9 cellular contexts compared by ENCODE assay signal in the genomic region with DNA sequence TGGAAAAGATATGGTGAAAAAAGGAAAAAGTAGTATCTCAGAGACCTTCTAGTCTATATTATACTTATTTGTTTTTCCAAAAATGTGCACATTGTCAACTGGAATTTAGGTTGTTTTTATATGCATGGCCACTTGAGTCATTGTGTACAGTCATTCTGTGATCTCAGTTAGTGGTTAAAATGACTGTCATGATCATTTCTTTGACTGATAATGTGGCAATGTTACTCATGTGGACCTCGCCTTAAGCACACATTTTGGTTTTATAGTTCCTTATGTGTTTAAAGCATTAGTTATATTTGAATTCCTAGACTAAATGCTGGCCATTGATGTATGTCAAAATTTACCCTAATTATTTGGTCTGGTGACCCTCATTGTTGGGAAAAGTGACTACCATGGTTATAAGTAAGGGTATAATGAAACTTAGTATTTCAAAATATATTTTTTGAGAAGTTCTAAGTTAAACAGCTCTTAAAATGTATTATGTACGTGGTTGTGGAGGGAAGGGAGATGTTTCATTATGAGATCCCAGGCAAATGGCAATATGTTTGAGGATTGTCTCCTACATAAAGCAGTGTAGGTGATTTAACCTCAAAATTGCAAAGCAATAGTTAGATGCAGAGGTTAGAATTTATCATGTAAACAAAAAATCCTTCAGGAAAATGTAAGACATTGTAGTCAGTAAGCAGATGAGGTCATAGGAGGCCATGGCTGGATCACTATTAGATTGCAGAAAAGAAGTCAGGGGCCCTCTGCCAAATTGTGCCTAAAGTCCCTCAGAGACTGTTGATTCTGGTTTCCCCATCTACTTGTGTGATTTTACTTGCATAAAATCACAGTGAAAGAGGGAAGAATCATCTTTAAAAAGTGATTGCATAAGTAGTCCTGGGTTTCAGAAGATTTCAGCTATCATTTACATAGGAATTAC. TPM values are rescaled to one million over a fixed set of nuclear protein-coding genes. Genes with fewer than 3 reads are reported as not detected.
DNase-seq lines count a peak whose midpoint lies in the region; ATAC-seq and TF ChIP-seq lines count a peak whose summit lies in the region.
"Had no signal": no experiment of that assay in that cellular context is flagged by ENCODE, and none has a peak within 500 bp of the region (broad histone marks: within the 10 kb centered on the region; RNA-seq: fewer than 3 reads in every experiment).

No MANE protein-coding gene starts in this region.

- ATAC-seq in GM18861 (IDR thresholded peaks at IDR 0.05; ENCODE audit: unreplicated experiment), result peak; percentile 76

- no peak overlapping the region for H3K4me3 ChIP-seq in PC-9
- H3K4me3 ChIP-seq in kidney epithelial cell (ENCODE audit: low read depth, low read length), result no peak overlapping the region
- H3K4me3 ChIP-seq in A673 (ENCODE audit: low read depth, low read length, poor library complexity, severe bottlenecking), result no peak overlapping the region

- H3K27me3 ChIP-seq in PC-9 (ENCODE audit: insufficient read depth, low read depth), result no peaks in the 10 kb centered on the region
- H3K27me3 ChIP-seq in kidney epithelial cell (ENCODE audit: control insufficient read depth, insufficient read depth, low read length), result no peaks in the 10 kb centered on the region
- no peaks in the 10 kb centered on the region for H3K27me3 ChIP-seq in A673 (replicated peaks; ENCODE audit: insufficient read depth, low read depth, low read length, poor library complexity)

- DNase-seq in HFFc6 (peak; percentile 84), PC-9 (peak in 1 of 2 experiments; percentile 95), kidney epithelial cell (ENCODE audit: low read depth) (peak; percentile 50), A673 (ENCODE audit: low spot score) (no peak), amygdala (lab: John Stamatoyannopoulos, UW) (no peak), NOMO-1 treated with dmso at 0.1 percent for 144 hours (lab: John Stamatoyannopoulos, UW; ENCODE audit: unreplicated experiment) (no peak), activated gamma-delta T cell (lab: John Stamatoyannopoulos, UW) (no peak)
- DNase-seq: NCI-H345 had no signal

- no peaks in the 10 kb centered on the region for H4K20me1 ChIP-seq in PC-9 (ENCODE audit: insufficient read depth)

- H3K79me2 ChIP-seq in PC-9 (ENCODE audit: low read depth), result no peaks in the 10 kb centered on the region

- H3K27me3 Mint-ChIP-seq in HFFc6 (ENCODE audit: insufficient read depth), result no peaks in the 10 kb centered on the region

- CTCF ChIA-PET in PC-9 (lab: Charles Lee), result interaction anchor here (0.6 kb wide), 1 partner anchor 119 kb away, joined by 4 read pairs; no protein-coding TSS in a partner anchor
- CTCF ChIA-PET in A673 (lab: Charles Lee), result no interaction called here

- peaks cover 39% of the 10 kb centered on the region for H3F3A ChIP-seq in PC-9 (ENCODE audit: insufficient read depth, low read depth)

- H3K4me1 ChIP-seq in PC-9 (replicated peaks; ENCODE audit: insufficient read depth), result peaks cover 30% of the 10 kb centered on the region
- no peaks in the 10 kb centered on the region for H3K4me1 ChIP-seq in A673 (ENCODE audit: insufficient read depth, low read length, poor library complexity, severe bottlenecking)

- no peak for TF ChIP-seq CTCF in HFFc6 (IDR thresholded peaks at IDR 0.05)
- no peak for TF ChIP-seq CTCF in PC-9 (conservative IDR thresholded peaks at IDR 0.05)
- TF ChIP-seq CTCF in kidney epithelial cell (IDR thresholded peaks at IDR 0.05; ENCODE audit: insufficient read depth, low read length, poor library complexity, severe bottlenecking), result no peak
- no peak for TF ChIP-seq CTCF in A673 (conservative IDR thresholded peaks at IDR 0.05; ENCODE audit: low read depth, low read length)

- POLR2A ChIA-PET in PC-9 (lab: Charles Lee; ENCODE audit: unreplicated experiment) (no interaction called here), A673 (lab: Charles Lee; ENCODE audit: low non-redundant PET) (no interaction called here)

- H3K27ac Mint-ChIP-seq in HFFc6, result peak overlapping the region; percentile 79

- H3K4me3 Mint-ChIP-seq in HFFc6, result peak overlapping the region; percentile 33

- H3K9me3 Mint-ChIP-seq in HFFc6, result no peaks in the 10 kb centered on the region

- no peaks in the 10 kb centered on the region for H3K9me3 ChIP-seq in PC-9 (ENCODE audit: insufficient read depth, low read depth)
- H3K9me3 ChIP-seq in A673 (ENCODE audit: low read depth, low read length, poor library complexity, severe bottlenecking), result no peaks in the 10 kb centered on the region

- BruUV-seq in PC-9 (replicated peaks; lab: Mats Ljungman, UMichigan) (no TSS peak), A673 (replicated peaks; lab: Mats Ljungman, UMichigan) (no TSS peak)

- H3K36me3 ChIP-seq in PC-9 (ENCODE audit: low read depth), result peaks cover 5% of the 10 kb centered on the region; the same call in 1 of the 2 replicates
- H3K36me3 ChIP-seq in kidney epithelial cell (ENCODE audit: control insufficient read depth, insufficient read depth, low read length), result no peaks in the 10 kb centered on the region
- no peaks in the 10 kb centered on the region for H3K36me3 ChIP-seq in A673 (ENCODE audit: insufficient read depth, low read length, poor library complexity, severe bottlenecking)

- H3K27ac ChIP-seq in PC-9, result peak overlapping the region; percentile 83
- H3K27ac ChIP-seq in A673 (ENCODE audit: low read depth, low read length, poor library complexity, severe bottlenecking), result no peak overlapping the region

- H3K9me2 ChIP-seq in PC-9 (ENCODE audit: insufficient read depth), result no peaks in the 10 kb centered on the region

- peaks cover 14% of the 10 kb centered on the region for H3K36me3 Mint-ChIP-seq in HFFc6 (ENCODE audit: low read depth)

- peaks cover 24% of the 10 kb centered on the region for H3K4me1 Mint-ChIP-seq in HFFc6 (ENCODE audit: low read depth)

- intact Hi-C loops in PC-9 (cut with micrococcal nuclease; ENCODE audit: unreplicated experiment) (no loop called here), A673 (cut with micrococcal nuclease; ENCODE audit: unreplicated experiment) (no loop called here)

- peak overlapping the region; percentile 57 for H3K4me2 ChIP-seq in PC-9

- no peak overlapping the region for H2AFZ ChIP-seq in PC-9

RNA-seq across cellular contexts. Expression of a gene that starts 17.5 kb away (rescaled TPM):
- total RNA-seq in HFFc6 (2021; fragmentation: NEBNext Ultra II Directional; extraction: Animal tissue kit (Norgen Biotek cat#: 25700)), result 10 to 100 TPM; 51.1 to 60.9 (median 53.2) TPM
- 13.6 and 16.8 TPM in 2 replicates for total RNA-seq in PC-9 (2021)
- total RNA-seq in kidney epithelial cell, result 31.0 and 31.8 TPM in 2 replicates
- 48.8 and 51.4 TPM in 2 replicates for total RNA-seq in A673 (2021)

RNA-seq across cellular contexts. Expression of a gene that starts 51.9 kb away (rescaled TPM):
- total RNA-seq in HFFc6 (2021; fragmentation: NEBNext Ultra II Directional; extraction: Animal tissue kit (Norgen Biotek cat#: 25700)), result 10 to 100 TPM; 13.0 to 17.7 (median 14.7) TPM
- total RNA-seq in PC-9 (2021), result 23.0 and 25.5 TPM in 2 replicates
- 19.3 and 23.3 TPM in 2 replicates for total RNA-seq in kidney epithelial cell
- total RNA-seq in A673 (2021), result 25.5 and 28.1 TPM in 2 replicates

Comparison
In these comparisons a context has a peak if more than half of its experiments do, and no peak if none do; other contexts are left out.
1. DNase-seq: peak in HFFc6 (single experiment) and kidney epithelial cell (single experiment); none in A673 (single experiment), amygdala (0 of 56), NOMO-1 treated with dmso at 0.1 percent for 144 hours (single experiment) and activated gamma-delta T cell (single experiment).